In the genomic region with DNA sequence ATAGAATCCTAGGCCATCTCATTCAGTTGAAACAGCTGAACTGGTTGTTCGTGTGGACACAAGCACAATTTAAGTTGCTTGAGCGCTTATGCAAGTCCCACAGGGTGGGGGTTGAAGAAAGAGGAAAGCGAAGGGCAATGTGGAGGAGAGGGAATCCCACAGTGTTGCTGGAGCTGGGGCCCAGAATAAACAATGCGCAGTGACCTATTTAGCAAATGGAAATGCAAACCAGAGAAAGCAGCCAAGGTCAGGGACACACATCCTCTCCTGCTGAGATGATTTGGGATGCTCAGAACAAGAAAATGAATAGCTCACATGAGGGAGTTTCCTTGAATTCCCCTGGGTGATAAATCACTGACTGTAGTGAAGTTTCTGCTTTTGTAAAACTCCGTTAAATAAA, we compare ENCODE assay signal across 12 cellular contexts.
A peak's percentile ranks its signal among the peaks of the same experiment; 100 is the strongest.
DNase-seq lines count a peak whose midpoint lies in the region; ATAC-seq and TF ChIP-seq lines count a peak whose summit lies in the region.
"Had no signal": no experiment of that assay in that cellular context is flagged by ENCODE, and none has a peak within 500 bp of the region (broad histone marks: within the 10 kb centered on the region; RNA-seq: fewer than 3 reads in every experiment).

No MANE protein-coding gene starts in this region.

- H3K9me3 Mint-ChIP-seq in mesothelial cell of epicardium, result peaks cover 42% of the 10 kb centered on the region
- H3K9me3 Mint-ChIP-seq: activated naive CD8-positive, alpha-beta T cell treated with anti-CD3 and anti-CD28 coated beads, Interleukin-2, amount 10 ng/mL, durations not matched to agents 7 days and 5 days had no signal

- intact Hi-C loops in esophagus squamous epithelium (cut with DNase I), result no loop called here

- no peaks in the 10 kb centered on the region for H3K27me3 Mint-ChIP-seq in mesothelial cell of epicardium (ENCODE audit: low read depth)
- H3K27me3 Mint-ChIP-seq: activated CD8-positive, alpha-beta T cell treated with anti-CD3 and anti-CD28 coated beads for 36 hours; activated naive CD8-positive, alpha-beta T cell treated with anti-CD3 and anti-CD28 coated beads, Interleukin-2, amount 10 ng/mL, durations not matched to agents 7 days and 5 days had no signal

- H3K4me3 Mint-ChIP-seq in mesothelial cell of epicardium, result no peak overlapping the region
- H3K4me3 Mint-ChIP-seq: activated CD8-positive, alpha-beta T cell treated with anti-CD3 and anti-CD28 coated beads for 36 hours; activated naive CD8-positive, alpha-beta T cell treated with anti-CD3 and anti-CD28 coated beads, Interleukin-2, amount 10 ng/mL, durations not matched to agents 7 days and 5 days had no signal

- peaks cover 14% of the 10 kb centered on the region for H3K36me3 Mint-ChIP-seq in mesothelial cell of epicardium
- H3K36me3 Mint-ChIP-seq: activated naive CD8-positive, alpha-beta T cell treated with anti-CD3 and anti-CD28 coated beads, Interleukin-2, amount 10 ng/mL, durations not matched to agents 7 days and 5 days had no signal

- H3K79me2 ChIP-seq in ACC112 (ENCODE audit: control insufficient read depth, insufficient read depth, low read length, unreplicated experiment), result no peaks in the 10 kb centered on the region

- ATAC-seq in GM21529 (IDR thresholded peaks at IDR 0.05; ENCODE audit: unreplicated experiment), result no peak
- ATAC-seq: activated CD8-positive, alpha-beta T cell treated with anti-CD3 and anti-CD28 coated beads for 36 hours had no signal

- H3K4me1 Mint-ChIP-seq in mesothelial cell of epicardium, result peaks cover 15% of the 10 kb centered on the region
- H3K4me1 Mint-ChIP-seq: activated naive CD8-positive, alpha-beta T cell treated with anti-CD3 and anti-CD28 coated beads, Interleukin-2, amount 10 ng/mL, durations not matched to agents 7 days and 5 days had no signal

- no peak for TF ChIP-seq POLR2A in esophagus squamous epithelium (IDR thresholded peaks at IDR 0.05)

- no peak overlapping the region for H2AFZ ChIP-seq in ACC112 (ENCODE audit: low read length, unreplicated experiment)

- H3K36me3 ChIP-seq in ACC112 (ENCODE audit: insufficient read depth, low read length) (no peaks in the 10 kb centered on the region), esophagus squamous epithelium (no peaks in the 10 kb centered on the region)
- H3K36me3 ChIP-seq: pancreas, tibial nerve had no signal

- no peaks in the 10 kb centered on the region for H3K27me3 ChIP-seq in ACC112 (ENCODE audit: insufficient read depth, low read length)
- no peaks in the 10 kb centered on the region for H3K27me3 ChIP-seq in esophagus squamous epithelium
- H3K27me3 ChIP-seq: pancreas, tibial nerve had no signal

- peaks cover 4% of the 10 kb centered on the region for H3K4me1 ChIP-seq in ACC112 (ENCODE audit: control insufficient read depth, insufficient read depth, low read length, unreplicated experiment)
- no peaks in the 10 kb centered on the region for H3K4me1 ChIP-seq in esophagus squamous epithelium
- H3K4me1 ChIP-seq: pancreas had no signal

- peak overlapping the region; percentile 24; the same call in 1 of the 2 replicates for H3K27ac ChIP-seq in ACC112 (ENCODE audit: low read depth, low read length)
- no peak overlapping the region for H3K27ac ChIP-seq in esophagus squamous epithelium
- H3K27ac ChIP-seq: pancreas, tibial nerve had no signal

- no peaks in the 10 kb centered on the region for H3K9me3 ChIP-seq in esophagus squamous epithelium
- H3K9me3 ChIP-seq: pancreas, tibial nerve had no signal

- WGBS in esophagus squamous epithelium, 2 donors, result 40 to 59% methylated on average over 5 of the region's 5 CpGs

- peak overlapping the region; percentile 76 for H3K27ac Mint-ChIP-seq in mesothelial cell of epicardium
- H3K27ac Mint-ChIP-seq: activated CD8-positive, alpha-beta T cell treated with anti-CD3 and anti-CD28 coated beads for 36 hours; activated naive CD8-positive, alpha-beta T cell treated with anti-CD3 and anti-CD28 coated beads, Interleukin-2, amount 10 ng/mL, durations not matched to agents 7 days and 5 days had no signal

- TF ChIP-seq CTCF in mesothelial cell of epicardium (IDR thresholded peaks at IDR 0.05; ENCODE audit: unreplicated experiment) (no peak), esophagus squamous epithelium (IDR thresholded peaks at IDR 0.05) (no peak)

- DNase-seq in NCI-H69 (lab: John Stamatoyannopoulos, UW) (peak; percentile 58), fibroblast of gingiva (ENCODE audit: low read depth) (peak; percentile 83), mesothelial cell of epicardium (ENCODE audit: low spot score in 2 of 2, unreplicated experiment in 2 of 2) (no peak), NCI-H524 treated with DMSO at 0.1 percent for 48 hours (lab: John Stamatoyannopoulos, UW) (no peak), esophagus squamous epithelium (lab: John Stamatoyannopoulos, UW) (no peak)
- no peak for DNase-seq in stimulated activated naive CD4-positive, alpha-beta T cell treated with Interleukin-2 at 50 U/mL for 16 hours (lab: John Stamatoyannopoulos, UW)
- DNase-seq: activated CD8-positive, alpha-beta T cell treated with anti-CD3 and anti-CD28 coated beads for 36 hours; activated naive CD8-positive, alpha-beta T cell treated with anti-CD3 and anti-CD28 coated beads, Interleukin-2, amount 10 ng/mL, durations not matched to agents 7 days and 5 days; pancreas had no signal

- H3K4me3 ChIP-seq in ACC112 (ENCODE audit: low read depth, low read length), result no peak overlapping the region
- H3K4me3 ChIP-seq in esophagus squamous epithelium, result no peak overlapping the region
- H3K4me3 ChIP-seq: pancreas, tibial nerve had no signal

Comparison
In these comparisons a context has a peak if more than half of its experiments do, and no peak if none do; other contexts are left out.
1. DNase-seq: peak in NCI-H69 (single experiment) and fibroblast of gingiva (single experiment); none in mesothelial cell of epicardium (0 of 2), stimulated activated naive CD4-positive, alpha-beta T cell treated with Interleukin-2 at 50 U/mL for 16 hours (single experiment), NCI-H524 treated with DMSO at 0.1 percent for 48 hours (single experiment) and esophagus squamous epithelium (single experiment).